In the genomic region with DNA sequence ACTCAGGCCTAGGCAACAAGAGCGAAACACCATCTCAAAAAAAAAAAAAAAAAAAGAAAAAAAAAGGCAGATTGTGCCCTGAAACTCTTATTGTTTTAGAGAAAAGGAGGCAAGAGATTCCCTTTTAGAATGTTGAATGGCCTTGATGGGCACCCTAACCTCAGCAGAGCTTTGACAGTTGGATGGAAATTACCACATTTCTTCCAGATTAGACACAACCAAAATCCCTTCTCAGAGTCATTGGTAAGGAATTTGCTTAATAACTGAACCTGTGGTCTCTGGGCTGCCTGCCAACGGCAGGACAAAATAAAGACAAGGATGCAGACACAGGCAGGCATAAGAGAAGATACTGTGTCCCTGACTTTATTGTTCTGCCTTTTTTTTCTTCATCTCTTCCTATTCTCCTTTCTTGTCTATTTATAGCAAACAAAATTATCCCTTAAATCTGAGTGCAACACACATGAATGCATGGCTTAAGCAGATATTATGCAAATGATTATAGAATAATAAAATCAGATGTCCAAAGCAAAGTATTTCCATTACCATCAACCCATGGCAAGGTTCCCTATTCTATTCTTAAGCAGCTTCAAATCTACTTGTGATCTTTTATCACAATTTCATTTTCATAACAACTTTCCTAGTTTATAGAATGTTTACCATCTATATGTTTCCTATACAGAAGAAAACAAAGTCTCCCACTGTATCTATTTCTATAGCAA, we compare ENCODE assay signal across 12 cellular contexts. TPM values are rescaled to one million over a fixed set of nuclear protein-coding genes. Genes with fewer than 3 reads are reported as not detected.
DNase-seq lines count a peak whose midpoint lies in the region; ATAC-seq, FAIRE-seq and TF ChIP-seq lines count a peak whose summit lies in the region.
"Had no signal": no experiment of that assay in that cellular context is flagged by ENCODE, and none has a peak within 500 bp of the region (broad histone marks: within the 10 kb centered on the region; RNA-seq: fewer than 3 reads in every experiment).

No MANE protein-coding gene starts in this region.

- peaks cover 28% of the 10 kb centered on the region for H3K4me1 Mint-ChIP-seq in astrocyte (ENCODE audit: low read depth, unreplicated experiment)
- H3K4me1 Mint-ChIP-seq in activated T-cell treated with anti-CD3 and anti-CD28 coated beads, Interleukin-2, amount 50 U/mL, for 72 hours (ENCODE audit: low read depth), result peaks cover 22% of the 10 kb centered on the region

- TF ChIP-seq CTCF in DOHH2 (IDR thresholded peaks at IDR 0.05; ENCODE audit: low read depth, low read length, poor library complexity, severe bottlenecking) (no peak), astrocyte (IDR thresholded peaks at IDR 0.05; ENCODE audit: insufficient read depth, low read depth, low read length) (no peak)

- no peak overlapping the region for H2AFZ ChIP-seq in astrocyte (ENCODE audit: low read depth, low read length)
- H2AFZ ChIP-seq: GM23338 had no signal

- H3K4me3 ChIP-seq in DOHH2 (ENCODE audit: low read length), result no peak overlapping the region
- H3K4me3 ChIP-seq in astrocyte (ENCODE audit: insufficient read depth, low read depth, low read length), result no peak overlapping the region
- H3K4me3 ChIP-seq in mesendoderm (ENCODE audit: low read length), result no peak overlapping the region
- H3K4me3 ChIP-seq: GM23338, psoas muscle had no signal

- H2AK5ac ChIP-seq in mesendoderm (ENCODE audit: low read length), result no peak overlapping the region

- intact Hi-C loops in cardiac septum (cut with DNase I), result loop anchor here (5.0 kb wide), 3 partner anchors 36 to 119 kb away; a partner anchor contains a TSS

- H3K79me2 ChIP-seq in DOHH2 (ENCODE audit: control insufficient read depth, low read length), result no peaks in the 10 kb centered on the region
- H3K79me2 ChIP-seq in astrocyte (ENCODE audit: insufficient read depth, low read length), result no peaks in the 10 kb centered on the region
- H3K79me2 ChIP-seq in mesendoderm (ENCODE audit: control insufficient read depth, insufficient read depth, low read length), result no peaks in the 10 kb centered on the region

- no peak overlapping the region for H4K8ac ChIP-seq in mesendoderm (ENCODE audit: low read depth, low read length)

- H3K27me3 ChIP-seq in DOHH2 (ENCODE audit: control insufficient read depth, low read length) (peaks cover 20% of the 10 kb centered on the region), astrocyte (ENCODE audit: insufficient read depth, low read length) (no peaks in the 10 kb centered on the region), mesendoderm (ENCODE audit: insufficient read depth, low read length, poor library complexity) (no peaks in the 10 kb centered on the region)

- no peak overlapping the region for H2BK5ac ChIP-seq in mesendoderm (ENCODE audit: low read length)

- H3K4me2 ChIP-seq in DOHH2 (ENCODE audit: low read length) (peak overlapping the region; percentile 44), astrocyte (ENCODE audit: low read length) (peak overlapping the region; percentile 57), mesendoderm (ENCODE audit: low read length) (no peak overlapping the region)
- H3K4me2 ChIP-seq: GM23338 had no signal

- no peaks in the 10 kb centered on the region for H3K9me2 ChIP-seq in DOHH2 (replicated peaks; ENCODE audit: control insufficient read depth, low read length)

- no peaks in the 10 kb centered on the region for H4K20me1 ChIP-seq in DOHH2 (ENCODE audit: control insufficient read depth, insufficient read depth, low read depth, low read length)
- no peaks in the 10 kb centered on the region for H4K20me1 ChIP-seq in astrocyte (ENCODE audit: insufficient read depth, low read length)

- WGBS in mesendoderm (ENCODE audit: extremely low coverage, insufficient coverage, low lambda C conversion rate), result no CpG with 5 or more reads among the region's 2 CpGs

- H3K23ac ChIP-seq in mesendoderm (ENCODE audit: low read length), result no peak overlapping the region

- no peak overlapping the region for H2BK15ac ChIP-seq in mesendoderm (replicated peaks; ENCODE audit: low read depth)

- no peaks in the 10 kb centered on the region for H3K36me3 ChIP-seq in DOHH2 (ENCODE audit: control insufficient read depth, low read length)
- no peaks in the 10 kb centered on the region for H3K36me3 ChIP-seq in astrocyte (ENCODE audit: insufficient read depth, low read length)
- H3K36me3 ChIP-seq in mesendoderm (ENCODE audit: control insufficient read depth, insufficient read depth, low read length), result no peaks in the 10 kb centered on the region

- H3K79me1 ChIP-seq in mesendoderm (ENCODE audit: low read length), result no peaks in the 10 kb centered on the region

- H3K27ac ChIP-seq in DOHH2 (ENCODE audit: low read depth, low read length), result no peak overlapping the region
- peak overlapping the region; percentile 66 for H3K27ac ChIP-seq in astrocyte (ENCODE audit: low read depth, low read length)
- no peak overlapping the region for H3K27ac ChIP-seq in mesendoderm (ENCODE audit: low read depth, low read length)
- H3K27ac ChIP-seq: psoas muscle had no signal

- peak overlapping the region; percentile 16 for H3K4me3 Mint-ChIP-seq in astrocyte (ENCODE audit: unreplicated experiment)
- no peak overlapping the region for H3K4me3 Mint-ChIP-seq in activated T-cell treated with anti-CD3 and anti-CD28 coated beads, Interleukin-2, amount 50 U/mL, for 72 hours
- H3K4me3 Mint-ChIP-seq: activated naive CD4-positive, alpha-beta T cell treated with anti-CD3 and anti-CD28 coated beads, Interleukin-2, amount 50 U/mL, for 24 hours; GM23338 had no signal

- peak overlapping the region; percentile 26 for H3K56ac ChIP-seq in mesendoderm (ENCODE audit: low read length)

- no peak for ATAC-seq in activated T-cell treated with anti-CD3 and anti-CD28 coated beads, Interleukin-2, amount 50 U/mL, for 72 hours (replicated peaks in 1 of 2)
- ATAC-seq: GM23338, psoas muscle had no signal

- H3K9me3 Mint-ChIP-seq in astrocyte (ENCODE audit: unreplicated experiment), result peaks cover 16% of the 10 kb centered on the region
- peaks cover 1 to 8% of the 10 kb centered on the region in 2 donors for H3K9me3 Mint-ChIP-seq in activated T-cell treated with anti-CD3 and anti-CD28 coated beads, Interleukin-2, amount 50 U/mL, for 72 hours
- H3K9me3 Mint-ChIP-seq: activated naive CD4-positive, alpha-beta T cell treated with anti-CD3 and anti-CD28 coated beads, Interleukin-2, amount 50 U/mL, for 24 hours had no signal

- no peaks in the 10 kb centered on the region for H3K27me3 Mint-ChIP-seq in astrocyte (ENCODE audit: low read depth, unreplicated experiment)
- peaks cover 45% of the 10 kb centered on the region for H3K27me3 Mint-ChIP-seq in activated T-cell treated with anti-CD3 and anti-CD28 coated beads, Interleukin-2, amount 50 U/mL, for 72 hours (ENCODE audit: low read depth)

- H3K27ac Mint-ChIP-seq in astrocyte (ENCODE audit: unreplicated experiment), result peak overlapping the region; percentile 90
- H3K27ac Mint-ChIP-seq in activated T-cell treated with anti-CD3 and anti-CD28 coated beads, Interleukin-2, amount 50 U/mL, for 72 hours, result no peak overlapping the region
- H3K27ac Mint-ChIP-seq: activated naive CD4-positive, alpha-beta T cell treated with anti-CD3 and anti-CD28 coated beads, Interleukin-2, amount 50 U/mL, for 24 hours; GM23338 had no signal

- H3F3A ChIP-seq in DOHH2 (ENCODE audit: control insufficient read depth, insufficient read depth), result no peaks in the 10 kb centered on the region

- DNase-seq in NCI-H1105 (lab: John Stamatoyannopoulos, UW), result peak; percentile 57
- DNase-seq in astrocyte (ENCODE audit: low read depth), result peak; percentile 94
- peak; percentile 28 for DNase-seq in mesendoderm
- no peak for DNase-seq in activated T-cell treated with anti-CD3 and anti-CD28 coated beads, Interleukin-2, amount 50 U/mL, for 72 hours
- DNase-seq in epidermal melanocyte (ENCODE audit: insufficient read length, low spot score), result no peak
- no peak for DNase-seq in cardiac septum (ENCODE audit: low spot score)
- DNase-seq in GF-D8 (lab: John Stamatoyannopoulos, UW), result no peak
- DNase-seq: stimulated activated naive CD4-positive, alpha-beta T cell treated with Interleukin-2 at 50 U/mL for 16 hours had no signal

- no peak overlapping the region for H4K5ac ChIP-seq in mesendoderm (ENCODE audit: low read length)

- no peak overlapping the region for H3K18ac ChIP-seq in mesendoderm (ENCODE audit: low read length)

- H3K9me3 ChIP-seq in DOHH2 (ENCODE audit: control insufficient read depth, insufficient read depth, low read length), result no peaks in the 10 kb centered on the region
- H3K9me3 ChIP-seq in astrocyte (ENCODE audit: insufficient read depth, low read depth, low read length), result peaks cover 3% of the 10 kb centered on the region
- H3K9me3 ChIP-seq: psoas muscle had no signal

- no peak overlapping the region for H2BK120ac ChIP-seq in mesendoderm (ENCODE audit: low read depth, low read length)

- peaks cover 35% of the 10 kb centered on the region for H3K4me1 ChIP-seq in DOHH2 (ENCODE audit: control insufficient read depth, low read length)
- H3K4me1 ChIP-seq in astrocyte (ENCODE audit: insufficient read depth, low read length), result peaks cover 29% of the 10 kb centered on the region
- H3K4me1 ChIP-seq in mesendoderm (ENCODE audit: control insufficient read depth, low read depth, low read length), result peaks cover 2% of the 10 kb centered on the region
- H3K4me1 ChIP-seq: psoas muscle had no signal

- no peak overlapping the region for H3K4ac ChIP-seq in mesendoderm (ENCODE audit: low read depth, low read length)

- peak; percentile 67 for FAIRE-seq in astrocyte (lab: Jason Lieb, UNC)

- H3K9ac ChIP-seq in astrocyte (ENCODE audit: low read length) (peak overlapping the region; percentile 24), mesendoderm (ENCODE audit: low read length) (no peak overlapping the region)

- peaks cover 3% of the 10 kb centered on the region for H3K36me3 Mint-ChIP-seq in astrocyte (ENCODE audit: low read depth, unreplicated experiment)
- peaks cover 0 to 4% of the 10 kb centered on the region in 2 donors for H3K36me3 Mint-ChIP-seq in activated T-cell treated with anti-CD3 and anti-CD28 coated beads, Interleukin-2, amount 50 U/mL, for 72 hours (ENCODE audit: insufficient read depth in 2 of 2)
- H3K36me3 Mint-ChIP-seq: activated naive CD4-positive, alpha-beta T cell treated with anti-CD3 and anti-CD28 coated beads, Interleukin-2, amount 50 U/mL, for 24 hours had no signal

RNA-seq across cellular contexts. Expression of a gene that starts 37.3 kb away (rescaled TPM):
- 291 and 347 TPM in 2 replicates for total RNA-seq in astrocyte
- 32.6 TPM for polyA plus RNA-seq in mesendoderm (2013, experiment 1 of 2)
- polyA plus RNA-seq in mesendoderm (2013, experiment 2 of 2), result 32.2 TPM
- 10 to 100 TPM; 13.2 to 14.0 TPM for total RNA-seq in activated T-cell treated with anti-CD3 and anti-CD28 coated beads, Interleukin-2, amount 50 U/mL, for 72 hours
- 89.8 TPM for total RNA-seq in cardiac septum

Comparison
In these comparisons a context has a peak if more than half of its experiments do, and no peak if none do; other contexts are left out.
1. DNase-seq: peak in NCI-H1105 (single experiment), astrocyte (single experiment) and mesendoderm (single experiment); none in activated T-cell treated with anti-CD3 and anti-CD28 coated beads, Interleukin-2, amount 50 U/mL, for 72 hours (0 of 2), epidermal melanocyte (single experiment), cardiac septum (single experiment) and GF-D8 (single experiment).